8 cellular contexts compared by ENCODE assay signal in the genomic region with DNA sequence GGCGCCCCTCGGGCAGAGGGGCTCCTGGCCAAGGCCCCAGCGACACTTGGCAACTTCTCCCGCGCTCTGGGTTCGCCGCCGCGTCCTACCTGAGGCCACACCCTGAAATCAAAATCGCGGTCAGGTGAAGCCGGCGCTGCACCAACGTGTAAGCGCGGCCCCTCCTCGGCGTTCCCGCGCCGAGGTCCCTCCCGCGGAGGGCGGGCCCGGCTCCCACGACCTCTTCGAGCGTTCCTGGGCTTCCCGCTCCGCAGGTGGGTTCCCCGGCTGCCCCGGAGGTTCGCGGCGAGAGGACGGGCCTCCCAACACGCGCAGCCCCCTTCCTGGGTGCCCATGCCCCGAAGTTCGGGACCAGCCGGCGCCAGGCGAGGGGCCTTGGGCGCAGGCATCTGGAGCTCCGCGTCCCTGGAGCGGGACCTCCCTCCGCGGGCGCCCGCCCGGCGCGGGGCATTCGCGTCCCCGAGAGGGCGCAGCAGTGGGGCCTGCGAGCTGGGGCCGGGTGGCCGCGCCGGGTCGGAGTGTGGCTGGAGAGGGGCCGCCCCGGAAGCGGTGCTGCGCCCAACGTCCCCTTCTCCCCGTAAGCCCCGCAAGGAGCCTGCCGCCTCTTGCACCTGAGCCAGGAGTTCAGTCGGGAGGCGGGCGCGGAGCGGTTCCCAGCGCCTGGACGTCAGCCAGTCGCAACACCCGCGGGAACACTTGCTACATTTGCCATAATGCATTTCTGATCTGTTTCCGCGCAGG. TPM values are rescaled to one million over a fixed set of nuclear protein-coding genes. Genes with fewer than 3 reads are reported as not detected.
DNase-seq lines count a peak whose midpoint lies in the region; ATAC-seq and TF ChIP-seq lines count a peak whose summit lies in the region.

No MANE protein-coding gene starts in this region.

- in situ Hi-C loops in GM13977 (cut with MboI; ENCODE audit: low pct_unique_long_range_greater_than_20kb, low sequenced_read_pairs, unreplicated experiment) = no loop called here

- H3K4me3 ChIP-seq in lower lobe of right lung = peak overlapping the region; percentile 65
- H3K4me3 ChIP-seq in tibial nerve = peak overlapping the region; percentile 29 to 61 (median 48)

- 2 to 5% methylated on average over 29 to 42 of the region's 84 CpGs for WGBS in tibial nerve, 2 donors

- peak; percentile 86 to 92 for ATAC-seq in lower lobe of right lung
- ATAC-seq in HG02588 (IDR thresholded peaks at IDR 0.05; ENCODE audit: unreplicated experiment) = no peak
- no peak for ATAC-seq in HG03469 (IDR thresholded peaks at IDR 0.05; ENCODE audit: unreplicated experiment)

- TF ChIP-seq EP300 in tibial nerve (IDR thresholded peaks at IDR 0.05) = no peak

- no peak for TF ChIP-seq CTCF in GM13977 (IDR thresholded peaks at IDR 0.05; ENCODE audit: extremely low read depth, insufficient read depth, missing control alignments)
- no peak for TF ChIP-seq CTCF in lower lobe of right lung (IDR thresholded peaks at IDR 0.05)
- peak in 1 of 5 experiments; percentile 9 for TF ChIP-seq CTCF in tibial nerve (IDR thresholded peaks at IDR 0.05)

- no peak for TF ChIP-seq POLR2A in tibial nerve (IDR thresholded peaks at IDR 0.05)

- H3K9me3 ChIP-seq in lower lobe of right lung = no peaks in the 10 kb centered on the region
- no peaks in the 10 kb centered on the region for H3K9me3 ChIP-seq in tibial nerve

- intact Hi-C loops in lower lobe of right lung (cut with DNase I) = no loop called here

- H3K36me3 ChIP-seq in lower lobe of right lung = no peaks in the 10 kb centered on the region
- H3K36me3 ChIP-seq in tibial nerve = no peaks in the 10 kb centered on the region

- peak; percentile 62 for DNase-seq in GM13977 (ENCODE audit: low spot score)
- DNase-seq in NCI-H526 (lab: John Stamatoyannopoulos, UW) = peak; percentile 52 to 86
- DNase-seq in cerebellum (ENCODE audit: low spot score) = peak; percentile 64
- DNase-seq in lower lobe of right lung = peak; percentile 79
- DNase-seq in tibial nerve (ENCODE audit: low spot score in 2 of 2) = no peak
- DNase-seq in NCI-H128 (lab: John Stamatoyannopoulos, UW; ENCODE audit: unreplicated experiment) = no peak

- H3K27ac ChIP-seq in lower lobe of right lung = peak overlapping the region; percentile 60
- H3K27ac ChIP-seq in tibial nerve = no peak overlapping the region

- H3K4me1 ChIP-seq in lower lobe of right lung = peaks cover 22% of the 10 kb centered on the region
- peaks cover 0 to 21% (median 14%) of the 10 kb centered on the region in 4 donors for H3K4me1 ChIP-seq in tibial nerve

- H3K27me3 ChIP-seq in lower lobe of right lung (ENCODE audit: low read depth) = peaks cover 17% of the 10 kb centered on the region
- peaks cover 0 to 36% of the 10 kb centered on the region in 2 donors for H3K27me3 ChIP-seq in tibial nerve

RNA-seq across cellular contexts. Expression of gene PAK6, which starts 13.7 kb away (rescaled TPM):
- total RNA-seq in cerebellum (3.7 TPM), lower lobe of right lung (5.6 TPM), tibial nerve (1 to 10 TPM in 1 of 4 donors, under 1 TPM in 1, not detected in 2; 0.84 to 2.0 TPM)

RNA-seq across cellular contexts. Expression of gene ANKRD63, which starts 30.3 kb away (rescaled TPM):
- total RNA-seq in cerebellum (0.27 TPM), lower lobe of right lung (not detected), tibial nerve (not detected)

RNA-seq across cellular contexts. Expression of gene PLCB2, which starts 55.1 kb away (rescaled TPM):
- total RNA-seq in cerebellum = 4.4 TPM
- 105 TPM for total RNA-seq in lower lobe of right lung
- total RNA-seq in tibial nerve = 10 to 100 TPM; 14.9 to 42.3 (median 17.0) TPM

Comparison
In these comparisons a context has a peak if more than half of its experiments do, and no peak if none do; other contexts are left out.
1. DNase-seq: peak in GM13977 (single experiment), NCI-H526 (2 of 2), cerebellum (single experiment) and lower lobe of right lung (single experiment); none in tibial nerve (0 of 2) and NCI-H128 (single experiment).
2. ATAC-seq: peak in lower lobe of right lung (2 of 2); none in HG02588 (single experiment) and HG03469 (single experiment).